In the genomic region with DNA sequence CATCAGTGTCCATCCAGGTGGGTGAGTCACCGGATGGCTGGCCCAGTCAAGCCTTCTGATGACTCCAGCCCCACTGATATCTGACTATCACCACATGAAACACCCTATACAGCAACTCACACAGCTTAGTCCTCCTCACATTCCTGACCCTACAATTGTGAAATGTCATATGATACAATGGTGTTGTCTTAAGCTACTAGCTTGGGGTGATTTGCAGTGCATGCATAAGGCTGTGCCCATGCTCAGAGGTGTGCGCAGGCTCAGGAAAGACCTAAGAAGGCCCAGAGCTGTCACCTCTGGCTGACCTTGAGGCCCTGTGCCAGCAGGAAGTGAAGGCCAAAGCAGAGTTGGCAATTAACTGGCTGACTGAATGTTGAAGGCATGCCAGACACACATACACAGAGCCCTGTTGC, we compare ENCODE assay signal across 11 cellular contexts. TPM values are rescaled to one million over a fixed set of nuclear protein-coding genes. Genes with fewer than 3 reads are reported as not detected.
A peak's percentile ranks its signal among the peaks of the same experiment; 100 is the strongest.
DNase-seq lines count a peak whose midpoint lies in the region; ATAC-seq and TF ChIP-seq lines count a peak whose summit lies in the region.
"Had no signal": no experiment of that assay in that cellular context is flagged by ENCODE, and none has a peak within 500 bp of the region (broad histone marks: within the 10 kb centered on the region; RNA-seq: fewer than 3 reads in every experiment).

No MANE protein-coding gene starts in this region.

- DNase-seq in ELR (ENCODE audit: low read depth): peak; percentile 30
- peak; percentile 61 for DNase-seq in NCI-H2029 (lab: John Stamatoyannopoulos, UW)
- no peak for DNase-seq in central memory CD8-positive, alpha-beta T cell (ENCODE audit: low spot score in 2 of 2)
- DNase-seq in natural killer cell treated with Interleukin-12 subunit alpha and Interleukin-12 subunit beta and Interleukin-15 and Interleukin-18, amount 100 ng/mL, for 72 hours (ENCODE audit: low spot score): no peak
- DNase-seq in endothelial cell (ENCODE audit: low spot score): no peak
- DNase-seq in tibial artery: no peak
- DNase-seq in SIG-M5 (lab: John Stamatoyannopoulos, UW): no peak
- DNase-seq in G401 (ENCODE audit: low spot score): no peak
- DNase-seq: endodermal cell, NCI-H446 treated with DMSO at 0.1 percent for 48 hours had no signal

- no peaks in the 10 kb centered on the region for H3K27me3 ChIP-seq in tibial artery

- H3K36me3 Mint-ChIP-seq in central memory CD8-positive, alpha-beta T cell (ENCODE audit: insufficient read depth): peaks cover 6% of the 10 kb centered on the region
- no peaks in the 10 kb centered on the region for H3K36me3 Mint-ChIP-seq in natural killer cell treated with Interleukin-12 subunit alpha and Interleukin-12 subunit beta and Interleukin-15 and Interleukin-18, amount 100 ng/mL, for 72 hours
- H3K36me3 Mint-ChIP-seq in endothelial cell (ENCODE audit: low read depth, unreplicated experiment): no peaks in the 10 kb centered on the region

- no peak overlapping the region for H3K27ac ChIP-seq in tibial artery

- H3K4me1 Mint-ChIP-seq in central memory CD8-positive, alpha-beta T cell: peaks cover 67% of the 10 kb centered on the region
- H3K4me1 Mint-ChIP-seq in natural killer cell treated with Interleukin-12 subunit alpha and Interleukin-12 subunit beta and Interleukin-15 and Interleukin-18, amount 100 ng/mL, for 72 hours (ENCODE audit: low read depth in 2 of 2): peaks cover 45 to 62% of the 10 kb centered on the region in 2 donors
- H3K4me1 Mint-ChIP-seq in endothelial cell (ENCODE audit: unreplicated experiment): peaks cover 24% of the 10 kb centered on the region
- H3K4me1 Mint-ChIP-seq: endodermal cell had no signal

- H3K9me3 Mint-ChIP-seq in central memory CD8-positive, alpha-beta T cell: no peaks in the 10 kb centered on the region
- peaks cover under 1% of the 10 kb centered on the region for H3K9me3 Mint-ChIP-seq in natural killer cell treated with Interleukin-12 subunit alpha and Interleukin-12 subunit beta and Interleukin-15 and Interleukin-18, amount 100 ng/mL, for 72 hours
- no peaks in the 10 kb centered on the region for H3K9me3 Mint-ChIP-seq in endothelial cell (ENCODE audit: unreplicated experiment)
- H3K9me3 Mint-ChIP-seq: endodermal cell had no signal

- H3K36me3 ChIP-seq in tibial artery: no peaks in the 10 kb centered on the region

- no peaks in the 10 kb centered on the region for H3K27me3 Mint-ChIP-seq in central memory CD8-positive, alpha-beta T cell
- H3K27me3 Mint-ChIP-seq in natural killer cell treated with Interleukin-12 subunit alpha and Interleukin-12 subunit beta and Interleukin-15 and Interleukin-18, amount 100 ng/mL, for 72 hours: no peaks in the 10 kb centered on the region
- peaks cover under 1% of the 10 kb centered on the region for H3K27me3 Mint-ChIP-seq in endothelial cell (ENCODE audit: unreplicated experiment)

- TF ChIP-seq CTCF in endothelial cell (IDR thresholded peaks at IDR 0.05; ENCODE audit: unreplicated experiment) (no peak), tibial artery (IDR thresholded peaks at IDR 0.05) (no peak)

- no peaks in the 10 kb centered on the region for H3K4me1 ChIP-seq in tibial artery

- no peak for ATAC-seq in central memory CD8-positive, alpha-beta T cell (replicated peaks; ENCODE audit: extremely low read depth, poor library complexity, severe bottlenecking)
- no peak for ATAC-seq in natural killer cell treated with Interleukin-12 subunit alpha and Interleukin-12 subunit beta and Interleukin-15 and Interleukin-18, amount 100 ng/mL, for 72 hours
- ATAC-seq: activated CD4-positive, CD25-positive, alpha-beta regulatory T cell treated with anti-CD3 and anti-CD28 coated beads, Interleukin-2, amount 50 U/mL, for 24 hours had no signal

- peak overlapping the region; percentile 18 for H3K4me3 Mint-ChIP-seq in central memory CD8-positive, alpha-beta T cell
- H3K4me3 Mint-ChIP-seq in natural killer cell treated with Interleukin-12 subunit alpha and Interleukin-12 subunit beta and Interleukin-15 and Interleukin-18, amount 100 ng/mL, for 72 hours: peak overlapping the region; percentile 30
- no peak overlapping the region for H3K4me3 Mint-ChIP-seq in endothelial cell (ENCODE audit: unreplicated experiment)
- H3K4me3 Mint-ChIP-seq: endodermal cell had no signal

- in situ Hi-C loops in G401 (cut with HindIII; ENCODE audit: low sequenced_read_pairs): no loop called here

- H3K4me3 ChIP-seq in tibial artery: no peak overlapping the region

- H3K9me3 ChIP-seq in tibial artery: no peaks in the 10 kb centered on the region

- intact Hi-C loops in tibial artery (cut with DNase I; ENCODE audit: low total_unique reads): no loop called here

- peak overlapping the region; percentile 91 for H3K27ac Mint-ChIP-seq in central memory CD8-positive, alpha-beta T cell (ENCODE audit: low read depth)
- peak overlapping the region; percentile 94 to 97 for H3K27ac Mint-ChIP-seq in natural killer cell treated with Interleukin-12 subunit alpha and Interleukin-12 subunit beta and Interleukin-15 and Interleukin-18, amount 100 ng/mL, for 72 hours
- no peak overlapping the region for H3K27ac Mint-ChIP-seq in endothelial cell (ENCODE audit: unreplicated experiment)
- H3K27ac Mint-ChIP-seq: endodermal cell had no signal

RNA-seq across cellular contexts. Expression of a gene that starts 21.5 kb away (rescaled TPM):
- total RNA-seq in natural killer cell treated with Interleukin-12 subunit alpha and Interleukin-12 subunit beta and Interleukin-15 and Interleukin-18, amount 100 ng/mL, for 72 hours: 100 to 1,000 TPM; 169 to 237 TPM
- 14.8 TPM for total RNA-seq in endothelial cell (ENCODE audit: unreplicated experiment)
- 2.2 and 2.3 TPM in 2 replicates for total RNA-seq in G401 (2014; rRNA removed; shearing (Covaris generic))

Comparison
In these comparisons a context has a peak if more than half of its experiments do, and no peak if none do; other contexts are left out.
1. DNase-seq: peak in ELR (single experiment) and NCI-H2029 (single experiment); none in central memory CD8-positive, alpha-beta T cell (0 of 2), natural killer cell treated with Interleukin-12 subunit alpha and Interleukin-12 subunit beta and Interleukin-15 and Interleukin-18, amount 100 ng/mL, for 72 hours (single experiment), endothelial cell (single experiment), tibial artery (0 of 2), SIG-M5 (single experiment) and G401 (single experiment).
2. RNA of a gene that starts 21.5 kb away (total RNA-seq): 169 to 237 TPM in natural killer cell treated with Interleukin-12 subunit alpha and Interleukin-12 subunit beta and Interleukin-15 and Interleukin-18, amount 100 ng/mL, for 72 hours; 14.8 TPM in endothelial cell (single experiment) and 2.2 to 2.3 TPM in G401; every median in the first group is over 10 times any median in the second.